In the genomic region with DNA sequence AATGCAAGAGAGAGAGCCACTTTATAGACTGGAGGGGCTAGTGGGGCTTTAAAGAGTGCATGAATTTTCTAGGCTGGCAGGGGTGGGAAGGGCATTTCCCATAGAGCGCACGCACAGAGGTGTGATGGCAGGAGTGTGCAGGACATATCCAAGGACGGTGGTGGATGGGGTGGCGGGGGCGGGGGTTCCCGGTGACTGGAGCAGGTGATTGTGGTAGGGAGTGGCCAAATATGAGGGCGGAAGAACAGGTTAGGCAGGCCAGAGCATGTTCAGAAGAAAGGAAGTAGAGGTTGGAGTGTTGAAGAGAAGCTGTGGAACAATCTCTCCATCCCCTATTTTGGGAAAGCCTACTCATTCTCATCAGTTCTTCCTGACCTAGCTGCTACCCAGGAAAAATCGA, we compare ENCODE assay signal across 16 cellular contexts. TPM values are rescaled to one million over a fixed set of nuclear protein-coding genes. Genes with fewer than 3 reads are reported as not detected.
DNase-seq lines count a peak whose midpoint lies in the region; ATAC-seq and TF ChIP-seq lines count a peak whose summit lies in the region.
"Had no signal": no experiment of that assay in that cellular context is flagged by ENCODE, and none has a peak within 500 bp of the region (broad histone marks: within the 10 kb centered on the region; RNA-seq: fewer than 3 reads in every experiment).

No MANE protein-coding gene starts in this region.

- H3K4me3 ChIP-seq in left lung (no peak overlapping the region), H7 (ENCODE audit: insufficient read depth, low read depth, low read length) (no peak overlapping the region)
- H3K4me3 ChIP-seq: MG63, spleen had no signal

- peaks cover 17% of the 10 kb centered on the region for H3K27me3 Mint-ChIP-seq in activated CD4-positive, alpha-beta T cell treated with anti-CD3 and anti-CD28 coated beads, Interleukin-2, amount 10 ng/mL, durations not matched to agents 7 days and 5 days
- H3K27me3 Mint-ChIP-seq: activated T-helper 17 cell treated with anti-CD3 and anti-CD28 coated beads, Interleukin-2, amount 50 U/mL, for 72 hours had no signal

- TF ChIP-seq CTCF in C4-2B (conservative IDR thresholded peaks at IDR 0.05) (no peak), RWPE1 (conservative IDR thresholded peaks at IDR 0.05; ENCODE audit: low read depth) (no peak), left lung (IDR thresholded peaks at IDR 0.05) (no peak)

- intact Hi-C loops in left lung (cut with DNase I) = no loop called here

- H3K27ac ChIP-seq in C4-2B (peak overlapping the region; percentile 61), RWPE1 (no peak overlapping the region), left lung (no peak overlapping the region)
- H3K27ac ChIP-seq: spleen had no signal

- H3K4me1 ChIP-seq in left lung = no peaks in the 10 kb centered on the region
- H3K4me1 ChIP-seq: spleen had no signal

- DNase-seq in NCI-H1105 treated with DMSO at 0.1 percent for 48 hours (lab: John Stamatoyannopoulos, UW) = peak; percentile 18
- DNase-seq in RWPE1 (ENCODE audit: low spot score) = peak; percentile 77
- peak in 1 of 2 donors; percentile 50 for DNase-seq in left lung
- DNase-seq in GM19240 (ENCODE audit: insufficient read length, low spot score) = no peak
- DNase-seq in hippocampal formation (lab: John Stamatoyannopoulos, UW) = no peak
- DNase-seq in H7 = no peak
- DNase-seq in activated CD4-positive, alpha-beta T cell treated with anti-CD3 and anti-CD28 coated beads, Interleukin-2, amount 10 ng/mL, durations not matched to agents 7 days and 5 days = no peak
- DNase-seq: ACHN; activated CD4-positive, alpha-beta T cell treated with anti-CD3 and anti-CD28 coated beads, Interleukin-2, amount 50 U/mL, for 4 hours; MG63; SHP77 treated with DMSO at 0.1 percent for 48 hours; spleen; T1000 had no signal

- H3K9me3 Mint-ChIP-seq in activated CD4-positive, alpha-beta T cell treated with anti-CD3 and anti-CD28 coated beads, Interleukin-2, amount 10 ng/mL, durations not matched to agents 7 days and 5 days = no peaks in the 10 kb centered on the region
- H3K9me3 Mint-ChIP-seq: activated T-helper 17 cell treated with anti-CD3 and anti-CD28 coated beads, Interleukin-2, amount 50 U/mL, for 72 hours had no signal

- no peak overlapping the region for H3K4me3 Mint-ChIP-seq in activated CD4-positive, alpha-beta T cell treated with anti-CD3 and anti-CD28 coated beads, Interleukin-2, amount 10 ng/mL, durations not matched to agents 7 days and 5 days
- H3K4me3 Mint-ChIP-seq: activated T-helper 17 cell treated with anti-CD3 and anti-CD28 coated beads, Interleukin-2, amount 50 U/mL, for 72 hours; mesothelial cell of epicardium had no signal

- POLR2A ChIA-PET in RWPE1 (lab: Yijun Ruan, JAX; ENCODE audit: low non-redundant PET) = interaction anchor here (0.6 to 0.7 kb wide), 3 partner anchors 29 to 208 kb away, joined by 3 to 4 read pairs (median 3); no protein-coding TSS in a partner anchor
- POLR2A ChIA-PET in activated CD4-positive, alpha-beta T cell treated with anti-CD3 and anti-CD28 coated beads, Interleukin-2, amount 10 ng/mL, durations not matched to agents 7 days and 5 days (lab: Charles Lee) = no interaction called here

- peak; percentile 94 for ATAC-seq in left lung
- ATAC-seq: activated T-helper 17 cell treated with anti-CD3 and anti-CD28 coated beads, Interleukin-2, amount 50 U/mL, for 72 hours had no signal

- CTCF ChIA-PET in RWPE1 (lab: Yijun Ruan, JAX) = interaction anchor here (0.6 kb wide), 1 partner anchor 340 kb away, joined by 3 read pairs; no protein-coding TSS in a partner anchor
- CTCF ChIA-PET in activated CD4-positive, alpha-beta T cell treated with anti-CD3 and anti-CD28 coated beads, Interleukin-2, amount 10 ng/mL, durations not matched to agents 7 days and 5 days (lab: Charles Lee) = no interaction called here

- H3K9me3 ChIP-seq in left lung = no peaks in the 10 kb centered on the region
- H3K9me3 ChIP-seq: MG63 had no signal

- H3K27me3 ChIP-seq in left lung = no peaks in the 10 kb centered on the region
- H3K27me3 ChIP-seq in H7 (ENCODE audit: control insufficient read depth, insufficient read depth, low read length) = no peaks in the 10 kb centered on the region
- H3K27me3 ChIP-seq: MG63, spleen had no signal

- no peaks in the 10 kb centered on the region for H3K36me3 Mint-ChIP-seq in activated CD4-positive, alpha-beta T cell treated with anti-CD3 and anti-CD28 coated beads, Interleukin-2, amount 10 ng/mL, durations not matched to agents 7 days and 5 days (ENCODE audit: low read depth)
- H3K36me3 Mint-ChIP-seq: mesothelial cell of epicardium had no signal

- H3K36me3 ChIP-seq in left lung (no peaks in the 10 kb centered on the region), H7 (replicated peaks; ENCODE audit: control insufficient read depth, insufficient read depth, low read length) (no peaks in the 10 kb centered on the region)
- H3K36me3 ChIP-seq: MG63, spleen had no signal

- H3K4me1 Mint-ChIP-seq in activated CD4-positive, alpha-beta T cell treated with anti-CD3 and anti-CD28 coated beads, Interleukin-2, amount 10 ng/mL, durations not matched to agents 7 days and 5 days = no peaks in the 10 kb centered on the region
- H3K4me1 Mint-ChIP-seq: activated T-helper 17 cell treated with anti-CD3 and anti-CD28 coated beads, Interleukin-2, amount 50 U/mL, for 72 hours had no signal

- no peak overlapping the region for H3K27ac Mint-ChIP-seq in activated CD4-positive, alpha-beta T cell treated with anti-CD3 and anti-CD28 coated beads, Interleukin-2, amount 10 ng/mL, durations not matched to agents 7 days and 5 days
- H3K27ac Mint-ChIP-seq: activated T-helper 17 cell treated with anti-CD3 and anti-CD28 coated beads, Interleukin-2, amount 50 U/mL, for 72 hours; mesothelial cell of epicardium had no signal

RNA-seq across cellular contexts. Expression of a gene that starts 18.1 kb away (rescaled TPM):
- total RNA-seq in left lung = 1 to 10 TPM; 1.9 to 2.2 TPM
- total RNA-seq in H7 (2014; rRNA removed; shearing (Covaris generic)) = 0.07 and 0.21 TPM in 2 replicates
- under 1 TPM; 0.57 to 0.73 TPM for total RNA-seq in activated CD4-positive, alpha-beta T cell treated with anti-CD3 and anti-CD28 coated beads, Interleukin-2, amount 10 ng/mL, durations not matched to agents 7 days and 5 days
- total RNA-seq: activated T-helper 17 cell treated with anti-CD3 and anti-CD28 coated beads, Interleukin-2, amount 50 U/mL, for 72 hours had no signal

Comparison
In these comparisons a context has a peak if more than half of its experiments do, and no peak if none do; other contexts are left out.
1. DNase-seq: peak in NCI-H1105 treated with DMSO at 0.1 percent for 48 hours (single experiment) and RWPE1 (single experiment); none in GM19240 (single experiment), hippocampal formation (0 of 2), H7 (single experiment) and activated CD4-positive, alpha-beta T cell treated with anti-CD3 and anti-CD28 coated beads, Interleukin-2, amount 10 ng/mL, durations not matched to agents 7 days and 5 days (single experiment).